Comparison of ENCODE assay signal across 19 cellular contexts in genomic region chr16:9302102-9302501, GRCh38.
"Had no signal": no experiment of that assay in that cellular context is flagged by ENCODE, and none has a peak within 500 bp of the region (broad histone marks: within the 10 kb centered on the region; RNA-seq: fewer than 3 reads in every experiment).

No MANE protein-coding gene starts in this region.

- H3K9me3 ChIP-seq: heart right ventricle, suprapubic skin, thyroid gland, uterus had no signal

- H3K27ac ChIP-seq: heart right ventricle, suprapubic skin, thyroid gland, upper lobe of left lung, uterus had no signal

- FAIRE-seq: endometrium, frontal cortex had no signal

- ATAC-seq: esophagus mucosa; heart right ventricle; left cardiac atrium; natural killer cell; right cardiac atrium; stimulated activated effector memory CD8-positive, alpha-beta T cell treated with anti-CD3 and anti-CD28 coated beads, Interleukin-12 subunit alpha, Interleukin-12 subunit beta, amount 100 ng/mL, for 72 hours; stimulated activated naive CD8-positive, alpha-beta T cell treated with anti-CD3 and anti-CD28 coated beads, Interleukin-15, Interleukin-2, amounts not matched to agents 100 U/mL and 50 U/mL, for 24 hours had no signal

- H3K4me1 ChIP-seq: heart right ventricle, suprapubic skin, thyroid gland, upper lobe of left lung, uterus had no signal

- H3K4me3 ChIP-seq: heart right ventricle, suprapubic skin, thyroid gland, upper lobe of left lung, uterus had no signal

- H3K27me3 ChIP-seq: suprapubic skin, thyroid gland, upper lobe of left lung, uterus had no signal

- DNase-seq: effector memory CD4-positive, alpha-beta T cell; heart right ventricle; hypothalamus; islet precursor cell; left cardiac atrium; mammary epithelial cell; natural killer cell; right cardiac atrium; stimulated activated CD4-positive, alpha-beta T cell treated with anti-CD3 and anti-CD28 coated beads, Interleukin-4, amount 100 ng/mL, for 1 hour; stimulated activated CD8-positive, alpha-beta memory T cell treated with anti-CD3 and anti-CD28 coated beads, Interleukin-4, amount 100 ng/mL, for 48 hours; stimulated activated naive CD8-positive, alpha-beta T cell treated with anti-CD3 and anti-CD28 coated beads, Interleukin-15, Interleukin-2, amounts not matched to agents 100 U/mL and 50 U/mL, for 24 hours; thyroid gland; upper lobe of left lung; uterus had no signal

- H3K36me3 ChIP-seq: heart right ventricle, suprapubic skin, thyroid gland, upper lobe of left lung, uterus had no signal
